Comparison of ENCODE assay signal across 13 cellular contexts in the genomic region with DNA sequence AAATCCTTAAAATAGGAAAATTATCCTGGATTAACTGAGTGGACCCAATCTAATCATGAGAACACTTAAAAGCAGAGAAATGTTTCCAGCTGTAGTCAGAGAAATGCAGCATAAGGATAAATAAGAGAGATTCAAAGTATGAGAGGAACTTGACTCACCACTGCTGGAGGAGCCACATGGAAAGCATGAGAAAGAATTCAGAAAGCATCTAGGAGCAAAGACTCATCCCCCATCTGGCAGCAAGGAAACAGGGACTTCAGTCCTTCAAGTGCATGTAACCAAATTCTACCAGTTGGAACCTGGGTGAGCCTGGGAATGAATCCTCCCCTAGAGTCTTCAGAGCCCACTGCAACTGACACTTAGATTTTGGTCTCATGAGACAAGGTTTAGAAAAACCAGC. TPM values are rescaled to one million over a fixed set of nuclear protein-coding genes. Genes with fewer than 3 reads are reported as not detected.
A peak's percentile ranks its signal among the peaks of the same experiment; 100 is the strongest.
DNase-seq lines count a peak whose midpoint lies in the region; ATAC-seq and TF ChIP-seq lines count a peak whose summit lies in the region.
"Had no signal": no experiment of that assay in that cellular context is flagged by ENCODE, and none has a peak within 500 bp of the region (broad histone marks: within the 10 kb centered on the region; RNA-seq: fewer than 3 reads in every experiment).

No MANE protein-coding gene starts in this region.

- peak; percentile 92 for DNase-seq in AG10803 (ENCODE audit: low read depth)
- DNase-seq in HT1080 (ENCODE audit: low read depth), result peak; percentile 78
- no peak for DNase-seq in chondrocyte (ENCODE audit: low spot score)
- no peak for DNase-seq in HT-29 (ENCODE audit: low spot score)
- no peak for DNase-seq in NCI-H345 (lab: John Stamatoyannopoulos, UW)
- DNase-seq in cortex of kidney (lab: John Stamatoyannopoulos, UW), result no peak
- no peak for DNase-seq in stimulated activated naive CD8-positive, alpha-beta T cell treated with anti-CD3 and anti-CD28 coated beads, Interleukin-15, Interleukin-2, amounts not matched to agents 100 U/mL and 50 U/mL, for 24 hours
- DNase-seq: activated CD4-positive, CD25-positive, alpha-beta regulatory T cell; DMS79; naive B cell; stimulated activated CD4-positive, alpha-beta T cell treated with anti-CD3 and anti-CD28 coated beads, Interleukin-4, amount 100 ng/mL, for 24 hours; upper lobe of right lung had no signal

- peaks cover 12% of the 10 kb centered on the region for H3K4me1 ChIP-seq in mesodermal cell (ENCODE audit: control insufficient read depth, insufficient read depth, low read length, poor library complexity, severe bottlenecking)

- H3K4me3 ChIP-seq in AG10803 (ENCODE audit: low read length), result no peak overlapping the region
- H3K4me3 ChIP-seq in mesodermal cell (ENCODE audit: extremely low read depth, insufficient read depth, low read length, poor library complexity, severe bottlenecking), result no peak overlapping the region
- H3K4me3 ChIP-seq: upper lobe of right lung had no signal

- peak overlapping the region; percentile 38 for H3K27ac ChIP-seq in mesodermal cell (ENCODE audit: low read depth, low read length, severe bottlenecking)
- H3K27ac ChIP-seq: upper lobe of right lung had no signal

- H3K9me3 Mint-ChIP-seq in chondrocyte (ENCODE audit: low read depth), result no peaks in the 10 kb centered on the region
- H3K9me3 Mint-ChIP-seq: naive B cell had no signal

- no peaks in the 10 kb centered on the region for H3K27me3 Mint-ChIP-seq in chondrocyte (ENCODE audit: low read depth)
- H3K27me3 Mint-ChIP-seq: naive B cell had no signal

- H3K36me3 ChIP-seq in mesodermal cell (ENCODE audit: control insufficient read depth, insufficient read depth, low read length), result peaks cover 23% of the 10 kb centered on the region

- peaks cover 4% of the 10 kb centered on the region for H3K9me3 ChIP-seq in mesodermal cell (ENCODE audit: control insufficient read depth, low read length)
- H3K9me3 ChIP-seq: upper lobe of right lung had no signal

- TF ChIP-seq CTCF in AG10803 (conservative IDR thresholded peaks at IDR 0.05; ENCODE audit: low read length), result 0 out of 2 replicates have a peak, but pooled peaks have one; percentile 7
- peak; percentile 25 for TF ChIP-seq CTCF in chondrocyte (IDR thresholded peaks at IDR 0.05)

- peaks cover 24% of the 10 kb centered on the region for H3K4me1 Mint-ChIP-seq in chondrocyte (ENCODE audit: low read depth)

- peaks cover 6% of the 10 kb centered on the region for H3K36me3 Mint-ChIP-seq in chondrocyte (ENCODE audit: low read depth)

- no peak overlapping the region for H3K4me3 Mint-ChIP-seq in chondrocyte (ENCODE audit: unreplicated experiment)
- H3K4me3 Mint-ChIP-seq: naive B cell had no signal

- no peak for ATAC-seq in stimulated activated naive CD8-positive, alpha-beta T cell treated with anti-CD3 and anti-CD28 coated beads, Interleukin-15, Interleukin-2, amounts not matched to agents 100 U/mL and 50 U/mL, for 24 hours
- ATAC-seq: upper lobe of right lung had no signal

- peak overlapping the region; percentile 79 for H3K27ac Mint-ChIP-seq in chondrocyte (ENCODE audit: unreplicated experiment)

RNA-seq across cellular contexts. Expression of a gene that starts 33.7 kb away (rescaled TPM):
- total RNA-seq in HT1080 (2014; rRNA removed; shearing (Covaris generic)), result 14.6 and 21.0 TPM in 2 replicates
- 22.8 and 25.8 TPM in 2 replicates for polyA plus RNA-seq in HT1080 (2015; cell fraction: cytosol; rRNA removed)
- polyA plus RNA-seq in HT1080 (2015; cell fraction: nucleus; rRNA removed), result 77.2 and 84.6 TPM in 2 replicates
- total RNA-seq in chondrocyte, result 48.1 to 62.8 TPM (median 49.4 TPM) in 3 replicates
- polyA plus RNA-seq in mesodermal cell (2013, experiment 1 of 2), result 45.9 TPM
- 48.4 TPM for polyA plus RNA-seq in mesodermal cell (2013, experiment 2 of 2)
- total RNA-seq in HT-29 (2014; rRNA removed; shearing (Covaris generic)), result 6.3 and 9.0 TPM in 2 replicates

RNA-seq across cellular contexts. Expression of a gene that starts 43.0 kb away (rescaled TPM):
- 43.6 and 53.1 TPM in 2 replicates for total RNA-seq in HT1080 (2014; rRNA removed; shearing (Covaris generic))
- 85.4 and 110 TPM in 2 replicates for polyA plus RNA-seq in HT1080 (2015; cell fraction: cytosol; rRNA removed)
- 77.0 and 96.9 TPM in 2 replicates for polyA plus RNA-seq in HT1080 (2015; cell fraction: nucleus; rRNA removed)
- total RNA-seq in chondrocyte, result 35.7 to 47.4 TPM (median 40.4 TPM) in 3 replicates
- 66.3 TPM for polyA plus RNA-seq in mesodermal cell (2013, experiment 1 of 2)
- polyA plus RNA-seq in mesodermal cell (2013, experiment 2 of 2), result 77.2 TPM
- 20.6 and 24.4 TPM in 2 replicates for total RNA-seq in HT-29 (2014; rRNA removed; shearing (Covaris generic))

Comparison
In these comparisons a context has a peak if more than half of its experiments do, and no peak if none do; other contexts are left out.
1. DNase-seq: peak in AG10803 (single experiment) and HT1080 (single experiment); none in chondrocyte (single experiment), HT-29 (single experiment), NCI-H345 (single experiment), cortex of kidney (single experiment) and stimulated activated naive CD8-positive, alpha-beta T cell treated with anti-CD3 and anti-CD28 coated beads, Interleukin-15, Interleukin-2, amounts not matched to agents 100 U/mL and 50 U/mL, for 24 hours (single experiment).